Comparison of ENCODE assay signal across 24 cellular contexts in the genomic region with DNA sequence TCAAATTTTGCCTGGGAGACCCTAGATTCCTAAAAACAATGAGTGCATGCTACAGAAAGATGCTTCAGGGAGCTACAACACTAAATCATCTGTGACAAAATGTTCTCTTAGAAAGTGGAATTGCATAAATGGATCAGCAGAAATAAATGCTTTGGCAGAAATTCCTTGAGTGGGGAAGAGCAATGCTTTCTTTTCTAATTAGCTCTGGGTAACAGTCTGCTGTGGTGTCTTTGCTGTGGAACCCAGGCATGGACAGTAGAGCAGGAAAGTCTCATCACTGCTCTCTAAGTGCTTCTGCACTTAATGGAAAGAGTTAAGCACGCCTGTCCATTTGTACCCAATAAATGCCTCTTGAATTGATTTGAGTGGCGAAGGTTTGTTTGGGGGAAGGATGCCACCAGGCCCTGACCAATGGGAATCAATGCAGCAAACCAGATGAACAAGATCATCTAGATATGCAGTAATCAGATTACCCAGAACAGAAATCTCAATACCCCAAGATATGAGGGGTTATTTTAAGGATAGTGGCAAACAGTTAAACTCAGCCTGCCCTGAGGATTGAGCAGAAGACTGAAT. TPM values are rescaled to one million over a fixed set of nuclear protein-coding genes. Genes with fewer than 3 reads are reported as not detected.
DNase-seq lines count a peak whose midpoint lies in the region; ATAC-seq and TF ChIP-seq lines count a peak whose summit lies in the region.
"Had no signal": no experiment of that assay in that cellular context is flagged by ENCODE, and none has a peak within 500 bp of the region (broad histone marks: within the 10 kb centered on the region; RNA-seq: fewer than 3 reads in every experiment).

No MANE protein-coding gene starts in this region.

- peak overlapping the region; percentile 14 for H3K9ac ChIP-seq in muscle layer of colon (ENCODE audit: low read length)

- H3K4me1 Mint-ChIP-seq in T-helper 17 cell: peaks cover 30% of the 10 kb centered on the region
- H3K4me1 Mint-ChIP-seq: activated B cell treated with CpG ODN at 0.5 μM for 24 hours, immature natural killer cell had no signal

- no peaks in the 10 kb centered on the region for H3K36me3 ChIP-seq in muscle layer of colon (ENCODE audit: insufficient read depth, low read length)
- H3K36me3 ChIP-seq in tibial artery: no peaks in the 10 kb centered on the region
- no peaks in the 10 kb centered on the region for H3K36me3 ChIP-seq in lower lobe of right lung

- H3K4me3 Mint-ChIP-seq in T-helper 17 cell: no peak overlapping the region
- H3K4me3 Mint-ChIP-seq: activated B cell treated with CpG ODN at 0.5 μM for 24 hours; CD4-positive, alpha-beta memory T cell; immature natural killer cell had no signal

- H3K9me3 ChIP-seq in T-helper 17 cell (ENCODE audit: control insufficient read depth, low read length, poor library complexity, severe bottlenecking) (no peaks in the 10 kb centered on the region), muscle layer of colon (ENCODE audit: low read length) (no peaks in the 10 kb centered on the region), tibial artery (no peaks in the 10 kb centered on the region), lower lobe of right lung (no peaks in the 10 kb centered on the region)

- DNase-seq in T-helper 17 cell: no peak
- DNase-seq in tibial artery: no peak
- no peak for DNase-seq in DMS79 (lab: John Stamatoyannopoulos, UW)
- DNase-seq in lower lobe of right lung: no peak
- no peak for DNase-seq in AG08396 (ENCODE audit: low spot score)
- DNase-seq: activated B cell treated with CpG ODN at 0.5 μM for 24 hours; activated CD4-positive, alpha-beta T cell treated with anti-CD3 and anti-CD28 coated beads, Interleukin-2, amount 50 U/mL, for 48 hours; amniotic stem cell; CD4-positive, alpha-beta memory T cell; central memory CD4-positive, alpha-beta T cell; DMS53; HCEC 1CT; immature natural killer cell; IMR-90; NCI-H1436 treated with DMSO at 0.1 percent for 48 hours; NCI-H2171; NCI-H524 treated with DMSO at 0.1 percent for 48 hours; nucleus accumbens; retina; T-helper 9 cell had no signal

- H3K36me3 Mint-ChIP-seq in T-helper 17 cell (ENCODE audit: low read depth): peaks cover 6% of the 10 kb centered on the region
- H3K36me3 Mint-ChIP-seq: immature natural killer cell had no signal

- intact Hi-C loops in tibial artery (cut with DNase I; ENCODE audit: low total_unique reads): no loop called here
- intact Hi-C loops in lower lobe of right lung (cut with DNase I): no loop called here

- H3K4me3 ChIP-seq in muscle layer of colon (ENCODE audit: low read depth in 1 of 2, low read length in 2 of 2) (no peak overlapping the region), tibial artery (no peak overlapping the region), lower lobe of right lung (no peak overlapping the region)
- H3K4me3 ChIP-seq: hepatocyte had no signal

- H3K27ac Mint-ChIP-seq in T-helper 17 cell: peak overlapping the region; percentile 68
- H3K27ac Mint-ChIP-seq: activated B cell treated with CpG ODN at 0.5 μM for 24 hours; CD4-positive, alpha-beta memory T cell; immature natural killer cell had no signal

- no peaks in the 10 kb centered on the region for H3K27me3 Mint-ChIP-seq in T-helper 17 cell
- H3K27me3 Mint-ChIP-seq: CD4-positive, alpha-beta memory T cell had no signal

- H3K4me1 ChIP-seq in muscle layer of colon (ENCODE audit: insufficient read depth, low read length) (peaks cover 75% of the 10 kb centered on the region), tibial artery (peaks cover 0 to 89% (median 74%) of the 10 kb centered on the region in 4 donors), lower lobe of right lung (peaks cover 61% of the 10 kb centered on the region)

- H3K27me3 ChIP-seq in muscle layer of colon (ENCODE audit: control insufficient read depth in 1 of 2, insufficient read depth in 2 of 2, low read length in 2 of 2): no peaks in the 10 kb centered on the region
- no peaks in the 10 kb centered on the region for H3K27me3 ChIP-seq in tibial artery
- H3K27me3 ChIP-seq in lower lobe of right lung (ENCODE audit: low read depth): no peaks in the 10 kb centered on the region

- no peak for TF ChIP-seq CTCF in tibial artery (IDR thresholded peaks at IDR 0.05)
- TF ChIP-seq CTCF in lower lobe of right lung (IDR thresholded peaks at IDR 0.05): no peak

- no peak for ATAC-seq in T-helper 17 cell
- ATAC-seq in lower lobe of right lung: no peak

- H3K27ac ChIP-seq in cingulate gyrus (ENCODE audit: low read depth, low read length) (peak overlapping the region; percentile 11), muscle layer of colon (ENCODE audit: low read depth, low read length) (peak overlapping the region; percentile 27), tibial artery (peak overlapping the region; percentile 79 to 83), lower lobe of right lung (no peak overlapping the region)
- H3K27ac ChIP-seq: hepatocyte had no signal

RNA-seq across cellular contexts. Expression of a gene that starts 13.5 kb away (rescaled TPM):
- total RNA-seq in T-helper 17 cell: 10 to 100 TPM; 20.2 to 22.5 TPM
- 29.4 TPM for total RNA-seq in lower lobe of right lung
- total RNA-seq: fibroblast of villous mesenchyme had no signal
